27 cellular contexts compared by ENCODE assay signal in genomic region chr15:27889258-27889657, GRCh38.
"Had no signal": no experiment of that assay in that cellular context is flagged by ENCODE, and none has a peak within 500 bp of the region (broad histone marks: within the 10 kb centered on the region; RNA-seq: fewer than 3 reads in every experiment).

No MANE protein-coding gene starts in this region.

- FAIRE-seq: colon, frontal cortex, kidney, small intestine had no signal

- ATAC-seq: left lobe of liver; mucosa of descending colon; natural killer cell treated with Interleukin-12 subunit alpha and Interleukin-12 subunit beta and Interleukin-15 and Interleukin-18, amount 100 ng/mL, for 72 hours; right lobe of liver; stimulated activated naive CD8-positive, alpha-beta T cell treated with anti-CD3 and anti-CD28 coated beads, Interleukin-15, amount 100 ng/mL, for 72 hours; upper lobe of right lung had no signal

- H2AFZ ChIP-seq: parathyroid adenoma had no signal

- H3K9me3 ChIP-seq: neutrophil, right lobe of liver had no signal

- H3K27me3 ChIP-seq: dorsolateral prefrontal cortex, esophagus squamous epithelium, neutrophil, right lobe of liver, suprapubic skin, transverse colon, upper lobe of right lung, uterus had no signal

- H3K36me3 ChIP-seq: esophagus squamous epithelium, neutrophil, right lobe of liver, suprapubic skin, transverse colon, upper lobe of right lung, uterus had no signal

- DNase-seq: dorsolateral prefrontal cortex; effector CD4-positive, alpha-beta T cell; esophagus squamous epithelium; hypothalamus; kidney; mesenchymal stem cell; mucosa of descending colon; naive B cell; right lobe of liver; small intestine; stimulated activated CD4-positive, alpha-beta T cell treated with anti-CD3 and anti-CD28 coated beads, Interleukin-12 subunit alpha, Interleukin-12 subunit beta, amount 100 ng/mL, for 4 hours; stimulated activated CD4-positive, alpha-beta T cell treated with anti-CD3 and anti-CD28 coated beads, Interleukin-1b, Interleukin-23, amount 100 ng/mL, for 48 hours; stimulated activated CD4-positive, alpha-beta T cell treated with anti-CD3 and anti-CD28 coated beads, Interleukin-4, amount 100 ng/mL, for 1 hour; stimulated activated CD8-positive, alpha-beta memory T cell treated with anti-CD3 and anti-CD28 coated beads, Interleukin-4, amount 100 ng/mL, for 48 hours; stimulated activated naive CD4-positive, alpha-beta T cell; stimulated activated naive CD8-positive, alpha-beta T cell treated with anti-CD3 and anti-CD28 coated beads, Interleukin-15, amount 100 ng/mL, for 72 hours; transverse colon; upper lobe of right lung; uterus had no signal

- H3K9ac ChIP-seq: parathyroid adenoma had no signal

- H3K79me2 ChIP-seq: parathyroid adenoma had no signal

- H3K27ac ChIP-seq: dorsolateral prefrontal cortex, esophagus squamous epithelium, neutrophil, parathyroid adenoma, right lobe of liver, suprapubic skin, transverse colon, upper lobe of right lung, uterus had no signal

- H3K4me3 ChIP-seq: dorsolateral prefrontal cortex, esophagus squamous epithelium, lung, mucosa of descending colon, right lobe of liver, suprapubic skin, transverse colon, upper lobe of right lung, uterus had no signal

- H3K4me1 ChIP-seq: parathyroid adenoma, right lobe of liver, transverse colon, upper lobe of right lung, uterus had no signal
